In genomic region chr2:239240480-239240881, GRCh38 we compare ENCODE assay signal across 11 cellular contexts.
DNase-seq lines count a peak whose midpoint lies in the region; ATAC-seq, FAIRE-seq and TF ChIP-seq lines count a peak whose summit lies in the region.
"Had no signal": no experiment of that assay in that cellular context is flagged by ENCODE, and none has a peak within 500 bp of the region (broad histone marks: within the 10 kb centered on the region; RNA-seq: fewer than 3 reads in every experiment).

No MANE protein-coding gene starts in this region.

- H3K4me1 ChIP-seq in H1 (replicated peaks in 1 of 4; ENCODE audit: control insufficient read depth in 3 of 4, insufficient read depth in 4 of 4, low read length in 3 of 4) (peaks cover 0 to 2% (median 0%) of the 10 kb centered on the region in 4 experiments; a peak in 1 of 7 replicates), mucosa of rectum (ENCODE audit: control insufficient read depth in 2 of 2, insufficient read depth in 2 of 2, low read length in 2 of 2) (peaks cover 4 to 8% of the 10 kb centered on the region in 2 donors), upper lobe of left lung (peaks cover 7 to 27% (median 16%) of the 10 kb centered on the region in 4 donors), smooth muscle cell (ENCODE audit: low read depth) (peaks cover 12% of the 10 kb centered on the region)
- H3K4me1 ChIP-seq: breast epithelium had no signal

- H3K79me1 ChIP-seq in H1 (ENCODE audit: low read depth, low read length): peaks cover 6% of the 10 kb centered on the region; the same call in 1 of the 2 replicates

- no peak for TF ChIP-seq EP300 in H1 (IDR thresholded peaks at IDR 0.05; ENCODE audit: borderline replicate concordance in 1 of 2, low read depth in 2 of 2, low read length in 2 of 2)
- peak in 2 of 4 donors; percentile 29 to 51 for TF ChIP-seq EP300 in upper lobe of left lung (IDR thresholded peaks at IDR 0.05)

- TF ChIP-seq RAD21 in H1 (IDR thresholded peaks at IDR 0.05 in 1 of 2, conservative IDR thresholded peaks at IDR 0.05 in 1 of 2; ENCODE audit: low read depth in 2 of 2, low read length in 2 of 2): no peak

- no peak overlapping the region for H4K91ac ChIP-seq in H1 (replicated peaks; ENCODE audit: insufficient read length, low read length)

- H4K5ac ChIP-seq in H1 (ENCODE audit: insufficient read length, low read depth, low read length): no peak overlapping the region

- no peak overlapping the region for H3K27ac Mint-ChIP-seq in activated naive CD8-positive, alpha-beta T cell treated with anti-CD3 and anti-CD28 coated beads, Interleukin-2, amount 50 U/mL, for 24 hours
- H3K27ac Mint-ChIP-seq in activated naive CD8-positive, alpha-beta T cell treated with anti-CD3 and anti-CD28 coated beads for 36 hours: no peak overlapping the region

- H2BK12ac ChIP-seq in H1 (ENCODE audit: low read depth, low read length): 0 out of 2 replicates have a peak overlapping the region, but pooled peaks have one; percentile 63

- H3K9me3 ChIP-seq in H1 (ENCODE audit: insufficient read depth in 2 of 2, low read depth in 1 of 2, low read length in 1 of 2): no peaks in the 10 kb centered on the region
- no peaks in the 10 kb centered on the region for H3K9me3 ChIP-seq in mucosa of rectum (ENCODE audit: control insufficient read depth in 2 of 2, low read length in 2 of 2)
- H3K9me3 ChIP-seq in upper lobe of left lung: no peaks in the 10 kb centered on the region
- no peaks in the 10 kb centered on the region for H3K9me3 ChIP-seq in smooth muscle cell (replicated peaks; ENCODE audit: low read depth)
- H3K9me3 ChIP-seq: breast epithelium, ovary, Peyer's patch had no signal

- no peak overlapping the region for H3K14ac ChIP-seq in H1 (ENCODE audit: insufficient read length)

- POLR2A ChIA-PET in H1 (lab: Charles Lee; ENCODE audit: partially characterized antibody): no interaction called here

- H3K36me3 ChIP-seq in H1 (ENCODE audit: control insufficient read depth in 2 of 4, insufficient read depth in 4 of 4, low read length in 3 of 4): no peaks in the 10 kb centered on the region; a peak in 1 of 8 replicates
- no peaks in the 10 kb centered on the region for H3K36me3 ChIP-seq in mucosa of rectum (ENCODE audit: control insufficient read depth in 2 of 2, insufficient read depth in 2 of 2, low read length in 2 of 2)
- H3K36me3 ChIP-seq in upper lobe of left lung: no peaks in the 10 kb centered on the region
- H3K36me3 ChIP-seq in smooth muscle cell (ENCODE audit: low read depth): no peaks in the 10 kb centered on the region
- H3K36me3 ChIP-seq: breast epithelium, ovary, Peyer's patch had no signal

- no peaks in the 10 kb centered on the region for H3K9me3 Mint-ChIP-seq in activated naive CD8-positive, alpha-beta T cell treated with anti-CD3 and anti-CD28 coated beads, Interleukin-2, amount 50 U/mL, for 24 hours
- H3K9me3 Mint-ChIP-seq in activated naive CD8-positive, alpha-beta T cell treated with anti-CD3 and anti-CD28 coated beads for 36 hours: peaks cover 2% of the 10 kb centered on the region

- H3K18ac ChIP-seq in H1 (ENCODE audit: extremely low read depth, low read length): no peak overlapping the region

- no peak overlapping the region for H2AK5ac ChIP-seq in H1 (ENCODE audit: low read depth, low read length)

- ATAC-seq in activated naive CD8-positive, alpha-beta T cell treated with anti-CD3 and anti-CD28 coated beads, Interleukin-2, amount 50 U/mL, for 24 hours: no peak
- ATAC-seq in upper lobe of left lung (ENCODE audit: low FRiP score in 2 of 2): peak; percentile 38 to 49
- no peak for ATAC-seq in GM19452 (IDR thresholded peaks at IDR 0.05; ENCODE audit: unreplicated experiment)

- no peaks in the 10 kb centered on the region for H3K23me2 ChIP-seq in H1 (ENCODE audit: low read depth, low read length)

- 89% methylated on average over 14 of the region's 14 CpGs; no CpG with 5 or more reads in 1 of the 2 experiments for WGBS in H1 (ENCODE audit: extremely low coverage in 1 of 2, insufficient coverage in 1 of 2, insufficient read length in 1 of 2, insufficient replicate concordance in 2 of 2, low coverage in 1 of 2, low lambda C conversion rate in 2 of 2, missing lambda C conversion rate in 1 of 2), 2 experiments
- 55 to 62% methylated on average over 5 to 14 of the region's 14 CpGs for WGBS in upper lobe of left lung, 2 donors
- WGBS in smooth muscle cell (ENCODE audit: low lambda C conversion rate): 71% methylated on average over 14 of the region's 14 CpGs

- CTCF ChIA-PET in H1 (lab: Charles Lee; ENCODE audit: partially characterized antibody): no interaction called here

- H3K4me2 ChIP-seq in H1 (ENCODE audit: insufficient read depth in 1 of 2, low read depth in 2 of 2, low read length in 2 of 2): no peak overlapping the region
- no peak overlapping the region for H3K4me2 ChIP-seq in smooth muscle cell

- H3F3A ChIP-seq in smooth muscle cell (ENCODE audit: low read depth): no peaks in the 10 kb centered on the region

- H3K27ac ChIP-seq in H1 (ENCODE audit: low read depth, low read length) (no peak overlapping the region), mucosa of rectum (ENCODE audit: low read depth in 2 of 2, low read length in 2 of 2) (peak overlapping the region; percentile 9 to 12), upper lobe of left lung (peak overlapping the region in 3 of 4 donors; percentile 10 to 73 (median 15)), smooth muscle cell (ENCODE audit: low read depth) (no peak overlapping the region)
- H3K27ac ChIP-seq: breast epithelium had no signal

- H3K27me3 ChIP-seq in H1 (replicated peaks in 1 of 4; ENCODE audit: control insufficient read depth in 3 of 4, extremely low read depth in 1 of 4, insufficient read depth in 3 of 4, low read length in 3 of 4): no peaks in the 10 kb centered on the region
- H3K27me3 ChIP-seq in mucosa of rectum (ENCODE audit: control insufficient read depth in 2 of 2, insufficient read depth in 2 of 2, low read length in 2 of 2): no peaks in the 10 kb centered on the region
- no peaks in the 10 kb centered on the region for H3K27me3 ChIP-seq in upper lobe of left lung
- no peaks in the 10 kb centered on the region for H3K27me3 ChIP-seq in smooth muscle cell (ENCODE audit: low read depth)
- H3K27me3 ChIP-seq: breast epithelium, ovary, Peyer's patch had no signal

- H4K20me1 ChIP-seq in H1 (replicated peaks in 1 of 2; ENCODE audit: control insufficient read depth in 1 of 2, insufficient read depth in 2 of 2, low read length in 2 of 2) (peaks cover 0 to 8% of the 10 kb centered on the region in 2 experiments), smooth muscle cell (ENCODE audit: low read depth) (peaks cover 27% of the 10 kb centered on the region)

- H2BK120ac ChIP-seq in H1 (replicated peaks; ENCODE audit: low read depth, low read length): no peak overlapping the region

- H4K8ac ChIP-seq in H1 (ENCODE audit: extremely low read depth, insufficient read depth, low read length): no peak overlapping the region; the same call in 1 of the 2 replicates

- DNase-seq in activated naive CD8-positive, alpha-beta T cell treated with anti-CD3 and anti-CD28 coated beads, Interleukin-2, amount 50 U/mL, for 24 hours: peak; percentile 1
- DNase-seq in activated naive CD8-positive, alpha-beta T cell treated with anti-CD3 and anti-CD28 coated beads for 36 hours: no peak
- no peak for DNase-seq in H1 (ENCODE audit: low read depth in 1 of 2, low spot score in 2 of 2)
- peak in 1 of 2 donors; percentile 60 for DNase-seq in upper lobe of left lung
- DNase-seq in smooth muscle cell (lab: John Stamatoyannopoulos, UW; ENCODE audit: unreplicated experiment): no peak
- no peak for DNase-seq in NCI-H1092 treated with DMSO at 0.1 percent for 48 hours (lab: John Stamatoyannopoulos, UW)

- no peak overlapping the region for H3K23ac ChIP-seq in H1 (ENCODE audit: insufficient read length)

- TF ChIP-seq POLR2A in H1 (IDR thresholded peaks at IDR 0.05; ENCODE audit: control extremely low read depth in 1 of 2, low read depth in 2 of 2, low read length in 2 of 2): no peak
- TF ChIP-seq POLR2A in upper lobe of left lung (IDR thresholded peaks at IDR 0.05): peak in 1 of 4 donors; percentile 39

- H3K9ac ChIP-seq in H1 (replicated peaks in 1 of 4; ENCODE audit: extremely low read depth in 1 of 4, low read depth in 3 of 4, low read length in 3 of 4): no peak overlapping the region
- H3K9ac ChIP-seq in mucosa of rectum (ENCODE audit: low read depth in 1 of 2, low read length in 2 of 2): no peak overlapping the region
- H3K9ac ChIP-seq in smooth muscle cell (ENCODE audit: low read depth): no peak overlapping the region

- no peak overlapping the region for H2BK15ac ChIP-seq in H1 (ENCODE audit: low read length)

- no peak overlapping the region for H3K56ac ChIP-seq in H1 (replicated peaks; ENCODE audit: insufficient read length, low read depth, low read length)

- H3K27me3 Mint-ChIP-seq in activated naive CD8-positive, alpha-beta T cell treated with anti-CD3 and anti-CD28 coated beads, Interleukin-2, amount 50 U/mL, for 24 hours: no peaks in the 10 kb centered on the region
- no peaks in the 10 kb centered on the region for H3K27me3 Mint-ChIP-seq in activated naive CD8-positive, alpha-beta T cell treated with anti-CD3 and anti-CD28 coated beads for 36 hours

- H3K79me2 ChIP-seq in H1 (ENCODE audit: control insufficient read depth in 1 of 2, insufficient read depth in 2 of 2, low read length in 2 of 2): peaks cover 2 to 59% of the 10 kb centered on the region in 2 experiments; a peak in 3 of 4 replicates
- peaks cover 40% of the 10 kb centered on the region for H3K79me2 ChIP-seq in smooth muscle cell (ENCODE audit: low read depth)

- no peak overlapping the region for H2BK20ac ChIP-seq in H1 (ENCODE audit: low read length)

- H2BK5ac ChIP-seq in H1 (ENCODE audit: low read depth, low read length): no peak overlapping the region

- no peak for FAIRE-seq in H1 (lab: Jason Lieb, UNC)

- H3K4ac ChIP-seq in H1 (replicated peaks; ENCODE audit: insufficient read length, low read depth, low read length): no peak overlapping the region

- peaks cover 34% of the 10 kb centered on the region for H3K4me1 Mint-ChIP-seq in activated naive CD8-positive, alpha-beta T cell treated with anti-CD3 and anti-CD28 coated beads, Interleukin-2, amount 50 U/mL, for 24 hours
- H3K4me1 Mint-ChIP-seq in activated naive CD8-positive, alpha-beta T cell treated with anti-CD3 and anti-CD28 coated beads for 36 hours: peaks cover 41% of the 10 kb centered on the region

- peaks cover 4% of the 10 kb centered on the region for H3K36me3 Mint-ChIP-seq in activated naive CD8-positive, alpha-beta T cell treated with anti-CD3 and anti-CD28 coated beads, Interleukin-2, amount 50 U/mL, for 24 hours (ENCODE audit: low read depth)
- no peaks in the 10 kb centered on the region for H3K36me3 Mint-ChIP-seq in activated naive CD8-positive, alpha-beta T cell treated with anti-CD3 and anti-CD28 coated beads for 36 hours

- H3K4me3 ChIP-seq in H1 (ENCODE audit: extremely low read depth in 1 of 4, insufficient read depth in 2 of 4, low read depth in 3 of 4, low read length in 4 of 4) (no peak overlapping the region), mucosa of rectum (ENCODE audit: low read length in 2 of 2) (no peak overlapping the region), upper lobe of left lung (peak overlapping the region in 1 of 4 donors; percentile 11), smooth muscle cell (no peak overlapping the region)
- H3K4me3 ChIP-seq: breast epithelium, ovary had no signal

- no peak overlapping the region for H3K4me3 Mint-ChIP-seq in activated naive CD8-positive, alpha-beta T cell treated with anti-CD3 and anti-CD28 coated beads, Interleukin-2, amount 50 U/mL, for 24 hours
- no peak overlapping the region for H3K4me3 Mint-ChIP-seq in activated naive CD8-positive, alpha-beta T cell treated with anti-CD3 and anti-CD28 coated beads for 36 hours

- no peak overlapping the region for H2AFZ ChIP-seq in H1 (ENCODE audit: low read length)
- no peak overlapping the region for H2AFZ ChIP-seq in smooth muscle cell (ENCODE audit: low read depth)

- TF ChIP-seq CTCF in H1 (IDR thresholded peaks at IDR 0.05; ENCODE audit: control extremely low read depth in 1 of 3, insufficient read depth in 1 of 3, low read depth in 1 of 3, low read length in 3 of 3) (no peak), upper lobe of left lung (IDR thresholded peaks at IDR 0.05) (no peak), smooth muscle cell (IDR thresholded peaks at IDR 0.05; ENCODE audit: borderline replicate concordance, insufficient read depth, poor library complexity, severe bottlenecking) (no peak)

Comparison
In these comparisons a context has a peak if more than half of its experiments do, and no peak if none do; other contexts are left out.
1. ATAC-seq: peak in upper lobe of left lung (2 of 2); none in activated naive CD8-positive, alpha-beta T cell treated with anti-CD3 and anti-CD28 coated beads, Interleukin-2, amount 50 U/mL, for 24 hours (single experiment) and GM19452 (single experiment).
2. H3K27ac ChIP-seq: peak in mucosa of rectum (2 of 2) and upper lobe of left lung (3 of 4); none in H1 (single experiment) and smooth muscle cell (single experiment).